In genomic region chr1:182850319-182850718, GRCh38 we compare ENCODE assay signal across 21 cellular contexts. TPM values are rescaled to one million over a fixed set of nuclear protein-coding genes. Genes with fewer than 3 reads are reported as not detected.
DNase-seq lines count a peak whose midpoint lies in the region; ATAC-seq, FAIRE-seq and TF ChIP-seq lines count a peak whose summit lies in the region.
"Had no signal": no experiment of that assay in that cellular context is flagged by ENCODE, and none has a peak within 500 bp of the region (broad histone marks: within the 10 kb centered on the region; RNA-seq: fewer than 3 reads in every experiment).

No MANE protein-coding gene starts in this region.

- no peak for DNase-seq in activated CD8-positive, alpha-beta T cell treated with anti-CD3 and anti-CD28 coated beads for 36 hours
- DNase-seq in activated CD8-positive, alpha-beta T cell treated with anti-CD3 and anti-CD28 coated beads, Interleukin-2, amount 10 ng/mL, durations not matched to agents 7 days and 5 days = no peak
- no peak for DNase-seq in CD4-positive, alpha-beta T cell
- no peak for DNase-seq in T-helper 17 cell
- no peak for DNase-seq in H1 (ENCODE audit: low read depth in 1 of 2, low spot score in 2 of 2)
- no peak for DNase-seq in anterior cingulate cortex (lab: John Stamatoyannopoulos, UW)
- DNase-seq in NCI-H2081 (lab: John Stamatoyannopoulos, UW) = no peak
- DNase-seq: 8988T; Calu3; CD8-positive, alpha-beta T cell; DMS79 treated with DMSO at 0.1 percent for 48 hours; GF-D8; H7; IMR-90 had no signal

- no peak overlapping the region for H3K4me3 Mint-ChIP-seq in activated CD8-positive, alpha-beta T cell treated with anti-CD3 and anti-CD28 coated beads for 36 hours
- no peak overlapping the region for H3K4me3 Mint-ChIP-seq in activated CD8-positive, alpha-beta T cell treated with anti-CD3 and anti-CD28 coated beads, Interleukin-2, amount 10 ng/mL, durations not matched to agents 7 days and 5 days
- H3K4me3 Mint-ChIP-seq in CD4-positive, alpha-beta T cell = no peak overlapping the region
- H3K4me3 Mint-ChIP-seq in T-helper 17 cell = no peak overlapping the region
- H3K4me3 Mint-ChIP-seq: CD14-positive monocyte; CD8-positive, alpha-beta T cell; GM23338 had no signal

- no peak for TF ChIP-seq POLR2A in H1 (IDR thresholded peaks at IDR 0.05; ENCODE audit: control extremely low read depth in 1 of 2, low read depth in 2 of 2, low read length in 2 of 2)

- no peak overlapping the region for H3K4ac ChIP-seq in H1 (replicated peaks; ENCODE audit: insufficient read length, low read depth, low read length)

- H4K8ac ChIP-seq in H1 (ENCODE audit: extremely low read depth, insufficient read depth, low read length) = no peak overlapping the region

- no peak overlapping the region for H2AFZ ChIP-seq in H1 (ENCODE audit: low read length)
- H2AFZ ChIP-seq: GM23338 had no signal

- H4K20me1 ChIP-seq in H1 (replicated peaks in 1 of 2; ENCODE audit: control insufficient read depth in 1 of 2, insufficient read depth in 2 of 2, low read length in 2 of 2) = peaks cover 26 to 29% of the 10 kb centered on the region in 2 experiments

- H2BK5ac ChIP-seq in H1 (ENCODE audit: low read depth, low read length) = no peak overlapping the region

- ATAC-seq in activated CD8-positive, alpha-beta T cell treated with anti-CD3 and anti-CD28 coated beads for 36 hours = no peak
- no peak for ATAC-seq in activated CD8-positive, alpha-beta T cell treated with anti-CD3 and anti-CD28 coated beads, Interleukin-2, amount 10 ng/mL, durations not matched to agents 7 days and 5 days
- no peak for ATAC-seq in CD4-positive, alpha-beta T cell (ENCODE audit: poor library complexity)
- ATAC-seq in T-helper 17 cell = no peak
- ATAC-seq in GM18868 (IDR thresholded peaks at IDR 0.05; ENCODE audit: unreplicated experiment) = no peak
- ATAC-seq: CD8-positive, alpha-beta T cell; GM12878; GM23338; HCT116 had no signal

- H3K27me3 Mint-ChIP-seq in activated CD8-positive, alpha-beta T cell treated with anti-CD3 and anti-CD28 coated beads for 36 hours = no peaks in the 10 kb centered on the region
- H3K27me3 Mint-ChIP-seq in activated CD8-positive, alpha-beta T cell treated with anti-CD3 and anti-CD28 coated beads, Interleukin-2, amount 10 ng/mL, durations not matched to agents 7 days and 5 days (ENCODE audit: low read depth) = no peaks in the 10 kb centered on the region
- H3K27me3 Mint-ChIP-seq in CD4-positive, alpha-beta T cell = no peaks in the 10 kb centered on the region
- H3K27me3 Mint-ChIP-seq in T-helper 17 cell = no peaks in the 10 kb centered on the region

- H2BK120ac ChIP-seq in H1 (replicated peaks; ENCODE audit: low read depth, low read length) = no peak overlapping the region

- FAIRE-seq in H1 (lab: Jason Lieb, UNC) = no peak
- FAIRE-seq: GM12878, HTR-8/SVneo had no signal

- POLR2A ChIA-PET in activated CD8-positive, alpha-beta T cell treated with anti-CD3 and anti-CD28 coated beads for 36 hours (lab: Charles Lee) = interaction anchor here (0.6 to 0.9 kb wide), 2 partner anchors 10 to 50 kb away, joined by 4 read pairs; no protein-coding TSS in a partner anchor
- POLR2A ChIA-PET in activated CD8-positive, alpha-beta T cell treated with anti-CD3 and anti-CD28 coated beads, Interleukin-2, amount 10 ng/mL, durations not matched to agents 7 days and 5 days (lab: Charles Lee) = no interaction called here
- POLR2A ChIA-PET in CD4-positive, alpha-beta T cell (lab: Charles Lee) = no interaction called here
- POLR2A ChIA-PET in H1 (lab: Charles Lee; ENCODE audit: partially characterized antibody) = interaction anchor here (0.7 to 7.1 kb wide), 4 partner anchors 10 to 457 kb away, joined by 3 to 34 read pairs (median 15); partner anchors contain the start of gene DHX9

- H3K23me2 ChIP-seq in H1 (ENCODE audit: low read depth, low read length) = no peaks in the 10 kb centered on the region

- no peak overlapping the region for H3K4me2 ChIP-seq in H1 (ENCODE audit: insufficient read depth in 1 of 2, low read depth in 2 of 2, low read length in 2 of 2)
- H3K4me2 ChIP-seq: BLaER1, GM23338 had no signal

- no peak overlapping the region for H3K56ac ChIP-seq in H1 (replicated peaks; ENCODE audit: insufficient read length, low read depth, low read length)

- H3K4me1 ChIP-seq in H1 (replicated peaks in 1 of 4; ENCODE audit: control insufficient read depth in 3 of 4, insufficient read depth in 4 of 4, low read length in 3 of 4) = peaks cover 0 to 7% (median 2%) of the 10 kb centered on the region in 4 experiments; a peak in 3 of 7 replicates

- H2BK12ac ChIP-seq in H1 (ENCODE audit: low read depth, low read length) = no peak overlapping the region

- H3K36me3 Mint-ChIP-seq in activated CD8-positive, alpha-beta T cell treated with anti-CD3 and anti-CD28 coated beads for 36 hours (ENCODE audit: low read depth) = peaks cover 75% of the 10 kb centered on the region
- H3K36me3 Mint-ChIP-seq in activated CD8-positive, alpha-beta T cell treated with anti-CD3 and anti-CD28 coated beads, Interleukin-2, amount 10 ng/mL, durations not matched to agents 7 days and 5 days (ENCODE audit: low read depth) = peaks cover 86% of the 10 kb centered on the region
- H3K36me3 Mint-ChIP-seq in CD4-positive, alpha-beta T cell (ENCODE audit: low read depth) = peaks cover 98% of the 10 kb centered on the region
- peaks cover 10% of the 10 kb centered on the region for H3K36me3 Mint-ChIP-seq in T-helper 17 cell (ENCODE audit: low read depth)

- H3K36me3 ChIP-seq in H1 (ENCODE audit: control insufficient read depth in 2 of 4, insufficient read depth in 4 of 4, low read length in 3 of 4) = peaks cover 45 to 97% (median 80%) of the 10 kb centered on the region in 4 experiments

- no peak overlapping the region for H2BK20ac ChIP-seq in H1 (ENCODE audit: low read length)

- H2AK5ac ChIP-seq in H1 (ENCODE audit: low read depth, low read length) = no peak overlapping the region

- no peak overlapping the region for H4K5ac ChIP-seq in H1 (ENCODE audit: insufficient read length, low read depth, low read length)

- H3K79me1 ChIP-seq in H1 (ENCODE audit: low read depth, low read length) = peaks cover 4% of the 10 kb centered on the region

- peaks cover 17 to 98% of the 10 kb centered on the region in 2 experiments for H3K79me2 ChIP-seq in H1 (ENCODE audit: control insufficient read depth in 1 of 2, insufficient read depth in 2 of 2, low read length in 2 of 2)

- H3K23ac ChIP-seq in H1 (ENCODE audit: insufficient read length) = no peak overlapping the region

- no peak overlapping the region for H4K91ac ChIP-seq in H1 (replicated peaks; ENCODE audit: insufficient read length, low read length)

- no peaks in the 10 kb centered on the region for H3K9me3 Mint-ChIP-seq in activated CD8-positive, alpha-beta T cell treated with anti-CD3 and anti-CD28 coated beads for 36 hours
- no peaks in the 10 kb centered on the region for H3K9me3 Mint-ChIP-seq in activated CD8-positive, alpha-beta T cell treated with anti-CD3 and anti-CD28 coated beads, Interleukin-2, amount 10 ng/mL, durations not matched to agents 7 days and 5 days (ENCODE audit: insufficient read depth)
- H3K9me3 Mint-ChIP-seq in CD4-positive, alpha-beta T cell = no peaks in the 10 kb centered on the region
- H3K9me3 Mint-ChIP-seq: CD14-positive monocyte; CD8-positive, alpha-beta T cell; GM23338 had no signal

- H3K9me3 ChIP-seq in CD4-positive, alpha-beta T cell (ENCODE audit: control insufficient read depth, low read length) = no peaks in the 10 kb centered on the region
- H3K9me3 ChIP-seq in T-helper 17 cell (ENCODE audit: control insufficient read depth, low read length, poor library complexity, severe bottlenecking) (no peaks in the 10 kb centered on the region), H1 (ENCODE audit: insufficient read depth in 2 of 2, low read depth in 1 of 2, low read length in 1 of 2) (no peaks in the 10 kb centered on the region)
- H3K9me3 ChIP-seq: BLaER1 had no signal

- no peak overlapping the region for H3K27ac ChIP-seq in CD4-positive, alpha-beta T cell (ENCODE audit: low read depth, low read length)
- H3K27ac ChIP-seq in H1 (ENCODE audit: low read depth, low read length) = no peak overlapping the region
- H3K27ac ChIP-seq: BLaER1 had no signal

- peaks cover 53% of the 10 kb centered on the region for H3K4me1 Mint-ChIP-seq in activated CD8-positive, alpha-beta T cell treated with anti-CD3 and anti-CD28 coated beads for 36 hours (ENCODE audit: low read depth)
- peaks cover 35% of the 10 kb centered on the region for H3K4me1 Mint-ChIP-seq in activated CD8-positive, alpha-beta T cell treated with anti-CD3 and anti-CD28 coated beads, Interleukin-2, amount 10 ng/mL, durations not matched to agents 7 days and 5 days (ENCODE audit: low read depth)
- H3K4me1 Mint-ChIP-seq in CD4-positive, alpha-beta T cell (ENCODE audit: low read depth) = peaks cover 52% of the 10 kb centered on the region
- H3K4me1 Mint-ChIP-seq in T-helper 17 cell = peaks cover 37% of the 10 kb centered on the region

- H3K27ac Mint-ChIP-seq in activated CD8-positive, alpha-beta T cell treated with anti-CD3 and anti-CD28 coated beads for 36 hours = peak overlapping the region; percentile 52
- no peak overlapping the region for H3K27ac Mint-ChIP-seq in activated CD8-positive, alpha-beta T cell treated with anti-CD3 and anti-CD28 coated beads, Interleukin-2, amount 10 ng/mL, durations not matched to agents 7 days and 5 days
- H3K27ac Mint-ChIP-seq in CD4-positive, alpha-beta T cell = peak overlapping the region; percentile 27
- H3K27ac Mint-ChIP-seq in T-helper 17 cell = peak overlapping the region; percentile 37
- H3K27ac Mint-ChIP-seq: GM23338 had no signal

- H3K27me3 ChIP-seq in CD4-positive, alpha-beta T cell (ENCODE audit: control insufficient read depth, insufficient read depth, low read length) = no peaks in the 10 kb centered on the region
- H3K27me3 ChIP-seq in H1 (replicated peaks in 1 of 4; ENCODE audit: control insufficient read depth in 3 of 4, extremely low read depth in 1 of 4, insufficient read depth in 3 of 4, low read length in 3 of 4) = no peaks in the 10 kb centered on the region
- H3K27me3 ChIP-seq: BLaER1 had no signal

- 89% methylated on average over 4 of the region's 4 CpGs; no CpG with 5 or more reads in 1 of the 2 experiments for WGBS in H1 (ENCODE audit: extremely low coverage in 1 of 2, insufficient coverage in 1 of 2, insufficient read length in 1 of 2, insufficient replicate concordance in 2 of 2, low coverage in 1 of 2, low lambda C conversion rate in 2 of 2, missing lambda C conversion rate in 1 of 2), 2 experiments

- no peak overlapping the region for H3K14ac ChIP-seq in H1 (ENCODE audit: insufficient read length)

- TF ChIP-seq RAD21 in H1 (IDR thresholded peaks at IDR 0.05 in 1 of 2, conservative IDR thresholded peaks at IDR 0.05 in 1 of 2; ENCODE audit: low read depth in 2 of 2, low read length in 2 of 2) = no peak

- H3K4me3 ChIP-seq in H1 (ENCODE audit: extremely low read depth in 1 of 4, insufficient read depth in 2 of 4, low read depth in 3 of 4, low read length in 4 of 4) = no peak overlapping the region
- H3K4me3 ChIP-seq: BLaER1, GM12878, GM23338 had no signal

- no peak for TF ChIP-seq EP300 in H1 (IDR thresholded peaks at IDR 0.05; ENCODE audit: borderline replicate concordance in 1 of 2, low read depth in 2 of 2, low read length in 2 of 2)

- no peak overlapping the region for H2BK15ac ChIP-seq in H1 (ENCODE audit: low read length)

- intact Hi-C loops in activated CD8-positive, alpha-beta T cell treated with anti-CD3 and anti-CD28 coated beads for 36 hours (cut with micrococcal nuclease) = no loop called here
- intact Hi-C loops in CD4-positive, alpha-beta T cell (cut with DNase I, micrococcal nuclease) = no loop called here

- H3K18ac ChIP-seq in H1 (ENCODE audit: extremely low read depth, low read length) = no peak overlapping the region

- no peak for TF ChIP-seq CTCF in activated CD8-positive, alpha-beta T cell treated with anti-CD3 and anti-CD28 coated beads for 36 hours (IDR thresholded peaks at IDR 0.05)
- no peak for TF ChIP-seq CTCF in CD4-positive, alpha-beta T cell (IDR thresholded peaks at IDR 0.05)
- no peak for TF ChIP-seq CTCF in H1 (IDR thresholded peaks at IDR 0.05; ENCODE audit: control extremely low read depth in 1 of 3, insufficient read depth in 1 of 3, low read depth in 1 of 3, low read length in 3 of 3)

- CTCF ChIA-PET in activated CD8-positive, alpha-beta T cell treated with anti-CD3 and anti-CD28 coated beads for 36 hours (lab: Charles Lee) = no interaction called here
- CTCF ChIA-PET in activated CD8-positive, alpha-beta T cell treated with anti-CD3 and anti-CD28 coated beads, Interleukin-2, amount 10 ng/mL, durations not matched to agents 7 days and 5 days (lab: Charles Lee) = no interaction called here
- CTCF ChIA-PET in CD4-positive, alpha-beta T cell (lab: Charles Lee) = interaction anchor here (1.4 kb wide), 1 partner anchor 10 kb away, joined by 3 read pairs; no protein-coding TSS in a partner anchor
- CTCF ChIA-PET in H1 (lab: Charles Lee; ENCODE audit: partially characterized antibody) = no interaction called here

- H3K9ac ChIP-seq in H1 (replicated peaks in 1 of 4; ENCODE audit: extremely low read depth in 1 of 4, low read depth in 3 of 4, low read length in 3 of 4) = no peak overlapping the region
- H3K9ac ChIP-seq: BLaER1 had no signal

RNA-seq across cellular contexts. Expression of gene DHX9, which starts 11.2 kb away (rescaled TPM):
- 100 to 1,000 TPM; 213 to 228 TPM for total RNA-seq in activated CD8-positive, alpha-beta T cell treated with anti-CD3 and anti-CD28 coated beads for 36 hours
- 100 to 1,000 TPM; 218 to 231 TPM for total RNA-seq in activated CD8-positive, alpha-beta T cell treated with anti-CD3 and anti-CD28 coated beads, Interleukin-2, amount 10 ng/mL, durations not matched to agents 7 days and 5 days
- 100 to 1,000 TPM; 338 to 353 TPM for total RNA-seq in CD4-positive, alpha-beta T cell
- total RNA-seq in T-helper 17 cell = 100 to 1,000 TPM; 273 to 300 TPM
- total RNA-seq in H1 (2021; fragmentation: NEBNext Ultra II Directional; extraction: Animal tissue kit (Norgen Biotek cat#: 25700)) = 329 and 333 TPM in 2 replicates
- 113 and 153 TPM in 2 replicates for polyA plus RNA-seq in H1 (2011; rRNA removed)
- 230 TPM for polyA plus RNA-seq in H1 (2011; cell fraction: cytosol; rRNA removed)
- 143 TPM for polyA plus RNA-seq in H1 (2011; cell fraction: nucleus; rRNA removed)
- polyA plus RNA-seq in H1 (2012, experiment 1 of 2) = 206 to 243 TPM (median 238 TPM) in 4 replicates
- polyA plus RNA-seq in H1 (2012, experiment 2 of 2) = 12.7 TPM
- 110 TPM for polyA plus RNA-seq in H1 (2013, experiment 1 of 2)
- 102 TPM for polyA plus RNA-seq in H1 (2013, experiment 2 of 2)
- 429 and 489 TPM in 2 replicates for polyA minus RNA-seq in H1 (2011; rRNA and poly(A)+ RNA removed)
- 167 TPM for polyA minus RNA-seq in H1 (2011; cell fraction: cytosol; rRNA and poly(A)+ RNA removed)
- polyA minus RNA-seq in H1 (2011; cell fraction: nucleus; rRNA and poly(A)+ RNA removed) = 278 TPM

Comparison
In these comparisons a context has a peak if more than half of its experiments do, and no peak if none do; other contexts are left out.
1. POLR2A ChIA-PET loops: an anchor here in activated CD8-positive, alpha-beta T cell treated with anti-CD3 and anti-CD28 coated beads for 36 hours (0.6 to 0.9 kb wide) and H1 (0.7 to 7.1 kb wide); none called in activated CD8-positive, alpha-beta T cell treated with anti-CD3 and anti-CD28 coated beads, Interleukin-2, amount 10 ng/mL, durations not matched to agents 7 days and 5 days and CD4-positive, alpha-beta T cell.